ENCODE assay signal across 15 cellular contexts in genomic region chr12:132024758-132025157, GRCh38.
"Had no signal": no experiment of that assay in that cellular context is flagged by ENCODE, and none has a peak within 500 bp of the region (broad histone marks: within the 10 kb centered on the region; RNA-seq: fewer than 3 reads in every experiment).

No MANE protein-coding gene starts in this region.

- H3K9me3 ChIP-seq: ascending aorta, breast epithelium, gastroesophageal sphincter, pancreas had no signal

- H3K27ac ChIP-seq: ascending aorta, breast epithelium, gastroesophageal sphincter, pancreas, VCaP had no signal

- H3K27me3 ChIP-seq: ascending aorta, breast epithelium, gastroesophageal sphincter, pancreas had no signal

- H3K4me3 Mint-ChIP-seq: activated T-cell treated with anti-CD3 and anti-CD28 coated beads, Interleukin-2, amount 50 U/mL, for 72 hours; T-cell had no signal

- H3K27me3 Mint-ChIP-seq: T-cell had no signal

- ATAC-seq: activated T-cell treated with anti-CD3 and anti-CD28 coated beads, Interleukin-2, amount 50 U/mL, for 72 hours; gastroesophageal sphincter; left lobe of liver; pancreas; T-cell had no signal

- DNase-seq: activated CD4-positive, alpha-beta T cell treated with anti-CD3 and anti-CD28 coated beads for 1 hour; activated CD4-positive, alpha-beta T cell treated with anti-CD3 and anti-CD28 coated beads, Interleukin-2, amount 50 U/mL, for 48 hours; activated CD8-positive, alpha-beta memory T cell treated with anti-CD3 and anti-CD28 coated beads, Interleukin-2, amount 50 U/mL, for 4 hours; activated T-cell treated with anti-CD3 and anti-CD28 coated beads, Interleukin-2, amount 50 U/mL, for 72 hours; erythroblast; islet precursor cell; mammary epithelial cell; pancreas; stimulated activated CD4-positive, alpha-beta T cell treated with anti-CD3 and anti-CD28 coated beads, Interleukin-1b, Interleukin-23, amount 100 ng/mL, for 48 hours; T-cell had no signal

- H3K9me3 Mint-ChIP-seq: activated T-cell treated with anti-CD3 and anti-CD28 coated beads, Interleukin-2, amount 50 U/mL, for 72 hours; T-cell had no signal

- H3K27ac Mint-ChIP-seq: activated T-cell treated with anti-CD3 and anti-CD28 coated beads, Interleukin-2, amount 50 U/mL, for 72 hours; T-cell had no signal

- FAIRE-seq: pancreas had no signal

- H3K4me1 ChIP-seq: ascending aorta, breast epithelium, gastroesophageal sphincter, pancreas had no signal

- H3K4me3 ChIP-seq: ascending aorta, breast epithelium, gastroesophageal sphincter, pancreas had no signal
